Comparison of ENCODE assay signal across 1 cellular context in genomic region chr1:207311888-207312603, GRCh38.
A peak's percentile ranks its signal among the peaks of the same experiment; 100 is the strongest.
TF ChIP-seq lines count a peak whose summit lies in the region.

No MANE protein-coding gene starts in this region.

TF ChIP-seq in K562, 482 proteins besides CTCF, POLR2A, EP300 and RAD21 (continued from another document and continues in another):
- TF ChIP-seq ZBTB34 (CRISPR knock-in tag; IDR thresholded peaks at IDR 0.05) (no peak), RBM39 (optimal IDR thresholded peaks at IDR 0.05; ENCODE audit: low read depth, low read length) (no peak), ZNF583 (CRISPR knock-in tag; IDR thresholded peaks at IDR 0.05) (peak; percentile 83; the same call in 1 of the 2 replicates), HDAC1 (IDR thresholded peaks at IDR 0.05) (no peak), NFIC (IDR thresholded peaks at IDR 0.05) (no peak), ZFP36 (IDR thresholded peaks at IDR 0.05; ENCODE audit: low read depth, low read length, partially characterized antibody) (no peak), TAF15 (IDR thresholded peaks at IDR 0.05; ENCODE audit: low read depth, low read length) (no peak), ZBTB1 (CRISPR knock-in tag; IDR thresholded peaks at IDR 0.05; ENCODE audit: borderline replicate concordance, low read depth) (no peak), PML (IDR thresholded peaks at IDR 0.05; ENCODE audit: low read length) (no peak), L3MBTL2 (IDR thresholded peaks at IDR 0.05) (no peak), POLR2B (IDR thresholded peaks at IDR 0.05; ENCODE audit: low read depth, partially characterized antibody) (no peak), ZNF280B (CRISPR knock-in tag; IDR thresholded peaks at IDR 0.05) (peak; percentile 75; the same call in 1 of the 2 replicates), HMG20A (CRISPR knock-in tag; conservative IDR thresholded peaks at IDR 0.05) (peak; percentile 76; the same call in 1 of the 2 replicates), ZNF277 (CRISPR knock-in tag; IDR thresholded peaks at IDR 0.05; ENCODE audit: borderline replicate concordance) (no peak), CBX1 (IDR thresholded peaks at IDR 0.05; ENCODE audit: low read depth) (no peak), AFF1 (IDR thresholded peaks at IDR 0.05; ENCODE audit: low read depth in 1 of 2, partially characterized antibody in 2 of 2) (no peak), ZNF324 (CRISPR knock-in tag; IDR thresholded peaks at IDR 0.05) (0 out of 2 replicates have a peak, but pooled peaks have one; percentile 34), ARID2 (IDR thresholded peaks at IDR 0.05) (no peak), ZNF717 (CRISPR knock-in tag; IDR thresholded peaks at IDR 0.05) (no peak), SREBF2 (CRISPR knock-in tag; IDR thresholded peaks at IDR 0.05) (no peak), ZNF24 (IDR thresholded peaks at IDR 0.05) (no peak), NUFIP1 (IDR thresholded peaks at IDR 0.05; ENCODE audit: partially characterized antibody) (no peak), SLC30A9 (CRISPR knock-in tag; IDR thresholded peaks at IDR 0.05) (no peak), MBD2 (IDR thresholded peaks at IDR 0.05; ENCODE audit: borderline replicate concordance, low read depth) (no peak), WHSC1 (IDR thresholded peaks at IDR 0.05; ENCODE audit: low read length) (no peak), SNAPC5 (CRISPR knock-in tag; IDR thresholded peaks at IDR 0.05) (no peak), ZNF431 (CRISPR knock-in tag; IDR thresholded peaks at IDR 0.05) (no peak), MAFK (IDR thresholded peaks at IDR 0.05; ENCODE audit: low read length) (no peak), KLF16 (IDR thresholded peaks at IDR 0.05) (no peak), MAZ (CRISPR knock-in tag; conservative IDR thresholded peaks at IDR 0.05 in 1 of 2, IDR thresholded peaks at IDR 0.05 in 1 of 2) (peak in 1 of 2 experiments; percentile 71; a peak in 2 of 4 replicates), FOXA3 (CRISPR knock-in tag; conservative IDR thresholded peaks at IDR 0.05 in 1 of 2, IDR thresholded peaks at IDR 0.05 in 1 of 2) (peak in 1 of 2 experiments; percentile 9; a peak in 1 of 4 replicates), ZBTB5 (IDR thresholded peaks at IDR 0.05) (no peak), STAG1 (CRISPR knock-in tag; IDR thresholded peaks at IDR 0.05; ENCODE audit: borderline replicate concordance) (no peak), CEBPZ (IDR thresholded peaks at IDR 0.05; ENCODE audit: borderline replicate concordance, low read depth, low read length) (no peak), ZBED1 (IDR thresholded peaks at IDR 0.05) (no peak), BDP1 (IDR thresholded peaks at IDR 0.05; ENCODE audit: insufficient read depth, insufficient read length) (no peak), PCBP2 (IDR thresholded peaks at IDR 0.05; ENCODE audit: low read depth, low read length, poor library complexity, severe bottlenecking) (no peak), ZNF282 (CRISPR knock-in tag; IDR thresholded peaks at IDR 0.05) (no peak), MEF2D (tag; conservative IDR thresholded peaks at IDR 0.05; ENCODE audit: low read depth) (peak; percentile 83), CBX8 (IDR thresholded peaks at IDR 0.05; ENCODE audit: borderline replicate concordance, extremely low read depth, low read depth, low read length, poor library complexity, severe bottlenecking) (no peak), KDM1A (IDR thresholded peaks at IDR 0.05) (peak in 1 of 2 experiments; percentile 40; a peak in 1 of 4 replicates), SFPQ (IDR thresholded peaks at IDR 0.05; ENCODE audit: low read depth, low read length) (no peak), MYNN (IDR thresholded peaks at IDR 0.05) (no peak), MYNN (CRISPR knock-in tag; IDR thresholded peaks at IDR 0.05) (no peak), ZC3H4 (CRISPR knock-in tag; IDR thresholded peaks at IDR 0.05; ENCODE audit: borderline replicate concordance) (no peak), SRSF7 (optimal IDR thresholded peaks at IDR 0.05; ENCODE audit: low read depth, low read length) (no peak), SMARCE1 (IDR thresholded peaks at IDR 0.05) (no peak), ETS1 (conservative IDR thresholded peaks at IDR 0.05; ENCODE audit: control insufficient read depth, low read depth, low read length) (no peak), PTRF (tag; IDR thresholded peaks at IDR 0.05) (peak; percentile 70), BRF2 (IDR thresholded peaks at IDR 0.05; ENCODE audit: borderline replicate concordance, insufficient read depth, insufficient read length) (no peak)
